In the genomic region with DNA sequence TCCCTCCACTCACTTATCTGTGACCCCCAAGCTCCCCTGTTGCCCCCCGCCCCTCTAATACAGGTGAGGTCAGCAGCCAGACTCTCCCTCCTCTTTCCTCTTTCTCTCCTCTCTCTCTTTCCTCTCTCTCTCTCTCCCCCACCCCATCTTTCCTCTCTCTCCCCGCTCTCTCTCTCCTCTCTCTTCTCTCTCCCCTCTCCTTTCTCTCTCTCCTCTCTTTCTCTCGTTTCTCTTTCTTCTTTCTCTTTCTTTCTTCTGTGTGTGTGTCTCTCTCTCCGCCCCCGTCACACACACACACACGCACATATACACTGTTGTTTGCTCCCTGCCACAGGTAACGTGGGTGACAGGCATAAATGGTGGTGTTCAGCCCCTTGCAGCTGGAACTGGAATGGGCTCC, we compare ENCODE assay signal across 14 cellular contexts. TPM values are rescaled to one million over a fixed set of nuclear protein-coding genes. Genes with fewer than 3 reads are reported as not detected.
DNase-seq lines count a peak whose midpoint lies in the region; ATAC-seq and TF ChIP-seq lines count a peak whose summit lies in the region.
"Had no signal": no experiment of that assay in that cellular context is flagged by ENCODE, and none has a peak within 500 bp of the region (broad histone marks: within the 10 kb centered on the region; RNA-seq: fewer than 3 reads in every experiment).

No MANE protein-coding gene starts in this region.

- no peak overlapping the region for H3K27ac ChIP-seq in SK-N-SH (ENCODE audit: low read depth in 2 of 2, low read length in 1 of 2)
- H3K27ac ChIP-seq in HEK293 (ENCODE audit: extremely low read depth, low read depth, low read length) = no peak overlapping the region
- H3K27ac ChIP-seq: 22Rv1, HL-60 had no signal

- no peak for TF ChIP-seq EP300 in SK-N-SH (IDR thresholded peaks at IDR 0.05; ENCODE audit: borderline replicate concordance in 1 of 2, low read depth in 1 of 2, low read length in 1 of 2)

- no peaks in the 10 kb centered on the region for H3K79me2 ChIP-seq in SK-N-SH (ENCODE audit: insufficient read depth)

- no peak overlapping the region for H2AFZ ChIP-seq in SK-N-SH (ENCODE audit: low read depth)

- H3K4me1 ChIP-seq in SK-N-SH (ENCODE audit: control insufficient read depth in 1 of 2, insufficient read depth in 2 of 2, low read depth in 1 of 2, low read length in 1 of 2) (peaks cover 0 to 23% of the 10 kb centered on the region in 2 experiments; a peak in 1 of 4 replicates), HEK293 (ENCODE audit: control insufficient read depth, insufficient read depth, low read length) (no peaks in the 10 kb centered on the region)

- peaks cover 13% of the 10 kb centered on the region; the same call in 1 of the 2 replicates for H3K27me3 ChIP-seq in SK-N-SH (ENCODE audit: insufficient read depth)

- H3K4me3 ChIP-seq in SK-N-SH (ENCODE audit: low read depth in 2 of 2, low read length in 1 of 2) = no peak overlapping the region
- H3K4me3 ChIP-seq in HEK293 (ENCODE audit: low read depth, low read length) = no peak overlapping the region
- H3K4me3 ChIP-seq: GM12878 had no signal

- H3K4me3 Mint-ChIP-seq in memory B cell (no peak overlapping the region), type B pancreatic cell (no peak overlapping the region)

- H3K36me3 ChIP-seq in SK-N-SH (replicated peaks in 1 of 2; ENCODE audit: control insufficient read depth in 1 of 2, insufficient read depth in 2 of 2, low read length in 1 of 2) = no peaks in the 10 kb centered on the region
- H3K36me3 ChIP-seq in HEK293 (ENCODE audit: control insufficient read depth in 2 of 2, insufficient read depth in 1 of 2, low read length in 2 of 2) = no peaks in the 10 kb centered on the region

- no peaks in the 10 kb centered on the region for H3K9me2 ChIP-seq in SK-N-SH

- H3K9ac ChIP-seq in SK-N-SH = no peak overlapping the region

- DNase-seq in SK-N-SH = peak; percentile 34
- DNase-seq in memory B cell (ENCODE audit: low spot score in 2 of 2) = no peak
- no peak for DNase-seq in type B pancreatic cell (ENCODE audit: extremely low spot score, unreplicated experiment)
- no peak for DNase-seq in DMS 273 (lab: John Stamatoyannopoulos, UW; ENCODE audit: unreplicated experiment)
- DNase-seq: DMS 273 treated with DMSO at 0.1 percent for 48 hours, IMR-90, KBM-7 had no signal

- POLR2A ChIA-PET in SK-N-SH (lab: Yijun Ruan, JAX) = interaction anchor here (0.6 kb wide), 1 partner anchor 20 kb away, joined by 4 read pairs; no protein-coding TSS in a partner anchor
- POLR2A ChIA-PET in HEK293 (lab: Yijun Ruan, JAX) = no interaction called here

- TF ChIP-seq CTCF in SK-N-SH (IDR thresholded peaks at IDR 0.05) (no peak), HEK293 (tag by site-specific recombination; IDR thresholded peaks at IDR 0.05) (no peak), type B pancreatic cell (conservative IDR thresholded peaks at IDR 0.05) (no peak)

- H3K9me3 Mint-ChIP-seq in memory B cell = no peaks in the 10 kb centered on the region
- no peaks in the 10 kb centered on the region for H3K9me3 Mint-ChIP-seq in type B pancreatic cell

- peaks cover 4% of the 10 kb centered on the region for H3K4me1 Mint-ChIP-seq in memory B cell
- peaks cover 11% of the 10 kb centered on the region for H3K4me1 Mint-ChIP-seq in type B pancreatic cell (ENCODE audit: unreplicated experiment)

- CTCF ChIA-PET in SK-N-SH (lab: Yijun Ruan, JAX) (interaction anchor here (0.8 to 4.1 kb wide), 2 partner anchors 11 to 51 kb away, joined by 3 to 14 read pairs; partner anchors contain the start of gene TMEM184A), HEK293 (lab: Yijun Ruan, JAX) (interaction anchor here (0.6 kb wide), 1 partner anchor 131 kb away, joined by 3 read pairs; no protein-coding TSS in a partner anchor)

- ATAC-seq in SK-N-SH treated with all-trans-retinoic acid at 6 μM for 48 hours (no peak), memory B cell (ENCODE audit: low read depth) (no peak), HG03571 (IDR thresholded peaks at IDR 0.05; ENCODE audit: unreplicated experiment) (no peak)
- ATAC-seq: GM12878 had no signal

- no peaks in the 10 kb centered on the region for H4K20me1 ChIP-seq in SK-N-SH (ENCODE audit: insufficient read depth)

- H3K36me3 Mint-ChIP-seq in memory B cell (no peaks in the 10 kb centered on the region), type B pancreatic cell (no peaks in the 10 kb centered on the region)

- H3K27me3 Mint-ChIP-seq in memory B cell = peaks cover 18% of the 10 kb centered on the region
- H3K27me3 Mint-ChIP-seq in type B pancreatic cell = peaks cover 15% of the 10 kb centered on the region

- 63% methylated on average over 7 of the region's 7 CpGs for WGBS in SK-N-SH (ENCODE audit: low lambda C conversion rate)

- no peaks in the 10 kb centered on the region for H3K9me3 ChIP-seq in SK-N-SH
- no peaks in the 10 kb centered on the region for H3K9me3 ChIP-seq in HEK293 (ENCODE audit: control insufficient read depth, insufficient read depth, low read depth, low read length)

- TF ChIP-seq RAD21 in SK-N-SH (IDR thresholded peaks at IDR 0.05; ENCODE audit: low read length) = no peak

- H3K27ac Mint-ChIP-seq in memory B cell = peak overlapping the region; percentile 76
- H3K27ac Mint-ChIP-seq in type B pancreatic cell = no peak overlapping the region

- no peaks in the 10 kb centered on the region for H3F3A ChIP-seq in SK-N-SH (replicated peaks; ENCODE audit: insufficient read depth)

- H3K4me2 ChIP-seq in SK-N-SH = no peak overlapping the region

TF ChIP-seq in SK-N-SH treated with all-trans-retinoic acid at 6 μM for 48 hours, 23 proteins besides CTCF, POLR2A, EP300 and RAD21 (continues in another document):
- no peak for TF ChIP-seq ZNF8 (CRISPR knock-in tag; IDR thresholded peaks at IDR 0.05)
- TF ChIP-seq PATZ1 (CRISPR knock-in tag; IDR thresholded peaks at IDR 0.05; ENCODE audit: borderline replicate concordance) = no peak
- TF ChIP-seq BACH2 (CRISPR knock-in tag; IDR thresholded peaks at IDR 0.05; ENCODE audit: borderline replicate concordance) = no peak
- TF ChIP-seq TCF4 (CRISPR knock-in tag; IDR thresholded peaks at IDR 0.05; ENCODE audit: borderline replicate concordance) = no peak
- no peak for TF ChIP-seq ARNTL (CRISPR knock-in tag; IDR thresholded peaks at IDR 0.05; ENCODE audit: borderline replicate concordance, low read depth)
- no peak for TF ChIP-seq CSDC2 (CRISPR knock-in tag; IDR thresholded peaks at IDR 0.05)
- TF ChIP-seq ZC3H10 (CRISPR knock-in tag; IDR thresholded peaks at IDR 0.05) = no peak
- no peak for TF ChIP-seq ZFP30 (CRISPR knock-in tag; IDR thresholded peaks at IDR 0.05)
- TF ChIP-seq RARB (CRISPR knock-in tag; IDR thresholded peaks at IDR 0.05) = no peak
- no peak for TF ChIP-seq TOX (CRISPR knock-in tag; IDR thresholded peaks at IDR 0.05; ENCODE audit: borderline replicate concordance)

TF ChIP-seq in HEK293, 187 proteins besides CTCF, POLR2A, EP300 and RAD21 (continues in another document):
- TF ChIP-seq YY2 (tag by site-specific recombination; IDR thresholded peaks at IDR 0.05) = no peak
- peak; percentile 71 for TF ChIP-seq ZNF596 (tag by site-specific recombination; IDR thresholded peaks at IDR 0.05)
- TF ChIP-seq ZNF239 (tag by site-specific recombination; IDR thresholded peaks at IDR 0.05) = no peak
- TF ChIP-seq ZNF76 (tag by site-specific recombination; IDR thresholded peaks at IDR 0.05; ENCODE audit: borderline replicate concordance, low read depth) = no peak
- peak; percentile 59; the same call in 1 of the 2 replicates for TF ChIP-seq PRDM1 (tag by site-specific recombination; IDR thresholded peaks at IDR 0.05)
- TF ChIP-seq ZBTB49 (tag by site-specific recombination; IDR thresholded peaks at IDR 0.05; ENCODE audit: low read depth) = no peak
- no peak for TF ChIP-seq SP3 (tag by site-specific recombination; IDR thresholded peaks at IDR 0.05)
- TF ChIP-seq ZNF140 (tag by site-specific recombination; IDR thresholded peaks at IDR 0.05) = no peak
- TF ChIP-seq BCL11B (tag by site-specific recombination; IDR thresholded peaks at IDR 0.05; ENCODE audit: low read depth) = no peak
- TF ChIP-seq, protein P1, sequence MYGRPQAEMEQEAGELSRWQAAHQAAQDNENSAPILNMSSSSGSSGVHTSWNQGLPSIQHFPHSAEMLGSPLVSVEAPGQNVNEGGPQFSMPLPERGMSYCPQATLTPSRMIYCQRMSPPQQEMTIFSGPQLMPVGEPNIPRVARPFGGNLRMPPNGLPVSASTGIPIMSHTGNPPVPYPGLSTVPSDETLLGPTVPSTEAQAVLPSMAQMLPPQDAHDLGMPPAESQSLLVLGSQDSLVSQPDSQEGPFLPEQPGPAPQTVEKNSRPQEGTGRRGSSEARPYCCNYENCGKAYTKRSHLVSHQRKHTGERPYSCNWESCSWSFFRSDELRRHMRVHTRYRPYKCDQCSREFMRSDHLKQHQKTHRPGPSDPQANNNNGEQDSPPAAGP (tag by site-specific recombination; IDR thresholded peaks at IDR 0.05) = no peak
- TF ChIP-seq REPIN1 (tag by site-specific recombination; IDR thresholded peaks at IDR 0.05; ENCODE audit: low read depth) = no peak

RNA-seq across cellular contexts. Expression of gene PSMG3, which starts 37.2 kb away (rescaled TPM):
- polyA plus RNA-seq in SK-N-SH (2012; rRNA removed) = 106 and 109 TPM in 2 replicates
- polyA plus RNA-seq in SK-N-SH (2012; cell fraction: cytosol; rRNA removed) = 71.7 and 94.8 TPM in 2 replicates
- polyA plus RNA-seq in SK-N-SH (2012; cell fraction: nucleus; rRNA removed) = 82.8 and 87.7 TPM in 2 replicates
- 27.0 and 35.2 TPM in 2 replicates for total RNA-seq in type B pancreatic cell (ENCODE audit: low replicate concordance)

RNA-seq across cellular contexts. Expression of gene TMEM184A, which starts 51.0 kb away (rescaled TPM):
- polyA plus RNA-seq in SK-N-SH (2012; rRNA removed) = 1.5 and 1.8 TPM in 2 replicates
- polyA plus RNA-seq in SK-N-SH (2012; cell fraction: cytosol; rRNA removed) = 0.43 and 0.46 TPM in 2 replicates
- 6.5 and 6.7 TPM in 2 replicates for polyA plus RNA-seq in SK-N-SH (2012; cell fraction: nucleus; rRNA removed)
- total RNA-seq in type B pancreatic cell (ENCODE audit: low replicate concordance) = 6.6 and 7.6 TPM in 2 replicates
- total RNA-seq: A673 had no signal
